Comparison of ENCODE assay signal across 20 cellular contexts in the genomic region with DNA sequence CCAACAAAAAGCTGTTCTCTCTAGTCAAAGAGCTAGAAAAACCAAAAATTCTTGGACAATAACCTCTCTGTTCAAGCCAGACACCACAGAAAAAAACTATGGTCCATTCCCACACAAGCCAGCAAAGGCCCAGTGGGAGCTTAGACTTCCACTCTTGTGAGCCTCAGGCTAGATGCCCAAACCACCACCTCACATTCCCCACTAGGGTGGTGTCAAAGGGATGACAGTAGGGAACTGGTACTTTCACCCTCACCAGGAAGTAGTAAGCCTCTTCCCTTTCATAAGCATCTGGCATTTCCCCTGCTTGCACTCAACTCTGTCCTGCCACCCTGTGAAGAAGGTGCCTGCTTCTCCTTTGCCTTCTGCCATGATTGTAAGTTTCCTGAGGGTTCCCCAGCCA.
"Had no signal": no experiment of that assay in that cellular context is flagged by ENCODE, and none has a peak within 500 bp of the region (broad histone marks: within the 10 kb centered on the region; RNA-seq: fewer than 3 reads in every experiment).

No MANE protein-coding gene starts in this region.

- H3K4me3 ChIP-seq: coronary artery, heart right ventricle, lower lobe of right lung, sigmoid colon, testis, uterus had no signal

- H3K27ac ChIP-seq: coronary artery, epithelial cell of prostate, heart right ventricle, lower lobe of right lung, sigmoid colon, testis, uterus had no signal

- H3K27me3 ChIP-seq: heart right ventricle, sigmoid colon, testis, uterus had no signal

- ATAC-seq: activated T-cell treated with anti-CD3 and anti-CD28 coated beads, Interleukin-2, amount 50 U/mL, for 72 hours; heart right ventricle; lower lobe of right lung; naive thymus-derived CD4-positive, alpha-beta T cell had no signal

- H3K36me3 ChIP-seq: heart right ventricle, lower lobe of right lung, sigmoid colon, uterus had no signal

- H3K9me3 ChIP-seq: heart right ventricle, lower lobe of right lung, sigmoid colon, testis, uterus had no signal

- H3K4me1 ChIP-seq: heart right ventricle, lower lobe of right lung, sigmoid colon, testis, uterus had no signal

- FAIRE-seq: kidney had no signal

- DNase-seq: activated CD4-positive, alpha-beta memory T cell treated with anti-CD3 and anti-CD28 coated beads for 36 hours; activated CD4-positive, alpha-beta T cell treated with anti-CD3 and anti-CD28 coated beads for 48 hours; activated effector memory CD4-positive, alpha-beta T cell treated with anti-CD3 and anti-CD28 coated beads, Interleukin-2, amount 50 U/mL, for 16 hours; activated naive CD4-positive, alpha-beta T cell treated with anti-CD3 and anti-CD28 coated beads, Interleukin-2, amount 10 ng/mL, durations not matched to agents 7 days and 5 days; activated T-cell treated with anti-CD3 and anti-CD28 coated beads, Interleukin-2, amount 50 U/mL, for 72 hours; amygdala; cerebellar nuclear complex; heart right ventricle; kidney; lower lobe of right lung; naive thymus-derived CD4-positive, alpha-beta T cell; retina; sigmoid colon; stimulated activated CD4-positive, alpha-beta T cell treated with anti-CD3 and anti-CD28 coated beads, Interleukin-4, amount 100 ng/mL, for 1 hour; stimulated activated naive CD4-positive, alpha-beta T cell; testis; trophoblast cell; uterus had no signal
